21 cellular contexts compared by ENCODE assay signal in the genomic region with DNA sequence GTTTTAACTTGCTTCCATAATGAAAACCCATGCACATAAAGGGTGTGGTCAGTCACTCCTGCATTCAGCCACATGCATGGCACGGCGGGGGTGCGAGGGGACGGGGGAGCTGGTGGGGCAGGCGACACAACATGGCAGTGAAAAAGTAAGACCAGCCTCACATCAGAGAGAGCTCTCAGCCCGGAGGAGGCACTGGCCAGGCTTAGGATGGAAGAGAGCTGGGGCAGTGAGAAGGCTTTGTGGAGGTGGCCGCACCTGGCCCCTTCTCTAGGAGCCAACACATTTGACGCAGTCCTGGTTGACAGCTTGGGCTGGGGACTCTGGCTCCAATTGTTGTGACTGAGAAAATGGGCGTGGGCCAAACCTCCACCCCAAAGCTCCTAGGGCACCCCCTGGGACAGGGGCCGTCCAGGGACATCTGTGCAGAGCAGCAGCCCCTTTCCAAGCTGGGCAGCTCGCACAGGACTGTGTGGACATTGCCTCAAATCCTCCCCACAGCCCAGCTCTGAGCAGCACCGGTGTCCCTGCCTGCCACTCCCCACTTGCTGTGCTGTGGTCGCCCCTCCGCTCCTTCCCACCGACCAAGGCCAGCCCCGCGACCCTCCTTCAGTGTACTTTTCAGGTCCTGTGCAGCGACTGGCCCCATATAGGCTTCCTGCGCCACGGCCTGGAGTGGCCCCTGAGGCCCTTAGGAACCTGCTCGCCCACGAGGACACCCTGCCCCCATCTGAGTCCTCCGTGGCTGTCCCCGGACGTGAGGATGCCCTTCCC.
"Had no signal": no experiment of that assay in that cellular context is flagged by ENCODE, and none has a peak within 500 bp of the region (broad histone marks: within the 10 kb centered on the region; RNA-seq: fewer than 3 reads in every experiment).

No MANE protein-coding gene starts in this region.

- H3K4me1 ChIP-seq: adrenal gland had no signal

- ATAC-seq: activated CD4-positive, CD25-positive, alpha-beta regulatory T cell treated with anti-CD3 and anti-CD28 coated beads, Interleukin-2, amount 50 U/mL, for 24 hours; activated CD8-positive, alpha-beta memory T cell treated with anti-CD3 and anti-CD28 coated beads, Interleukin-2, amount 10 ng/mL, durations not matched to agents 7 days and 5 days; activated CD8-positive, alpha-beta T cell treated with anti-CD3 and anti-CD28 coated beads, Interleukin-2, amount 10 ng/mL, durations not matched to agents 7 days and 5 days; activated T-cell treated with anti-CD3 and anti-CD28 coated beads, Interleukin-2, amount 50 U/mL, for 4 hours; activated T-helper 17 cell treated with anti-CD3 and anti-CD28 coated beads, Interleukin-2, amount 50 U/mL, for 72 hours had no signal

- H3K4me3 ChIP-seq: adrenal gland had no signal

- H3K27ac ChIP-seq: adrenal gland had no signal

- FAIRE-seq: RCC 7860 had no signal

- H3K36me3 ChIP-seq: adrenal gland had no signal

- DNase-seq: activated CD4-positive, alpha-beta T cell treated with anti-CD3 and anti-CD28 coated beads for 4 hours; activated CD8-positive, alpha-beta memory T cell treated with anti-CD3 and anti-CD28 coated beads, Interleukin-2, amount 10 ng/mL, durations not matched to agents 7 days and 5 days; activated CD8-positive, alpha-beta T cell treated with anti-CD3 and anti-CD28 coated beads, Interleukin-2, amount 10 ng/mL, durations not matched to agents 7 days and 5 days; activated gamma-delta T cell; activated naive CD4-positive, alpha-beta T cell treated with anti-CD3 and anti-CD28 coated beads for 36 hours; activated naive CD8-positive, alpha-beta T cell treated with anti-CD3 and anti-CD28 coated beads, Interleukin-2, amount 10 ng/mL, durations not matched to agents 7 days and 5 days; activated T-cell treated with anti-CD3 and anti-CD28 coated beads, Interleukin-2, amount 50 U/mL, for 4 hours; adrenal gland; anterior cingulate cortex; Kasumi-1; KBM-7; NCI-H1105 treated with DMSO at 0.1 percent for 48 hours; NCI-H1436 treated with DMSO at 0.1 percent for 48 hours; NCI-H187; NCI-H2081; NCI-H446; NCI-H524; SHP77 treated with DMSO at 0.1 percent for 48 hours had no signal

- H3K9me3 ChIP-seq: adrenal gland had no signal
